ENCODE assay signal across 23 cellular contexts in genomic region chr5:137583129-137583528, GRCh38.
"Had no signal": no experiment of that assay in that cellular context is flagged by ENCODE, and none has a peak within 500 bp of the region (broad histone marks: within the 10 kb centered on the region; RNA-seq: fewer than 3 reads in every experiment).

No MANE protein-coding gene starts in this region.

- H3K27ac ChIP-seq: coronary artery, dorsolateral prefrontal cortex, esophagus muscularis mucosa, gastrocnemius medialis, heart right ventricle, left lung, lower lobe of right lung had no signal

- H3K36me3 Mint-ChIP-seq: mesothelial cell of epicardium had no signal

- H3K4me1 ChIP-seq: esophagus muscularis mucosa, gastrocnemius medialis, left lung, lower lobe of right lung had no signal

- H3K4me3 Mint-ChIP-seq: mesothelial cell of epicardium had no signal

- FAIRE-seq: colon, endothelial cell of umbilical vein, islet of Langerhans, keratinocyte had no signal

- H3K4me3 ChIP-seq: coronary artery, dorsolateral prefrontal cortex, esophagus muscularis mucosa, gastrocnemius medialis, heart right ventricle, left lung, lower lobe of right lung, mucosa of descending colon had no signal

- H3K36me3 ChIP-seq: esophagus muscularis mucosa, gastrocnemius medialis, heart right ventricle, left lung, lower lobe of right lung had no signal

- ATAC-seq: gastrocnemius medialis, heart right ventricle, left cardiac atrium, left lung, left ventricle myocardium superior, mucosa of descending colon had no signal

- H3K27ac Mint-ChIP-seq: mesothelial cell of epicardium had no signal

- DNase-seq: dermis blood vessel endothelial cell; dorsolateral prefrontal cortex; effector CD4-positive, alpha-beta T cell; effector memory CD4-positive, alpha-beta T cell; foreskin fibroblast; foreskin melanocyte; gastrocnemius medialis; glutamatergic neuron; heart right ventricle; hippocampal formation; left cardiac atrium; left lung; left ventricle myocardium superior; lower lobe of right lung; mesenchymal stem cell; mucosa of descending colon had no signal

- H3K9me3 ChIP-seq: gastrocnemius medialis, mucosa of descending colon had no signal

- H3K27me3 ChIP-seq: gastrocnemius medialis, left lung had no signal

- H3K4me1 Mint-ChIP-seq: mesothelial cell of epicardium had no signal
